Comparison of ENCODE assay signal across 9 cellular contexts in the genomic region with DNA sequence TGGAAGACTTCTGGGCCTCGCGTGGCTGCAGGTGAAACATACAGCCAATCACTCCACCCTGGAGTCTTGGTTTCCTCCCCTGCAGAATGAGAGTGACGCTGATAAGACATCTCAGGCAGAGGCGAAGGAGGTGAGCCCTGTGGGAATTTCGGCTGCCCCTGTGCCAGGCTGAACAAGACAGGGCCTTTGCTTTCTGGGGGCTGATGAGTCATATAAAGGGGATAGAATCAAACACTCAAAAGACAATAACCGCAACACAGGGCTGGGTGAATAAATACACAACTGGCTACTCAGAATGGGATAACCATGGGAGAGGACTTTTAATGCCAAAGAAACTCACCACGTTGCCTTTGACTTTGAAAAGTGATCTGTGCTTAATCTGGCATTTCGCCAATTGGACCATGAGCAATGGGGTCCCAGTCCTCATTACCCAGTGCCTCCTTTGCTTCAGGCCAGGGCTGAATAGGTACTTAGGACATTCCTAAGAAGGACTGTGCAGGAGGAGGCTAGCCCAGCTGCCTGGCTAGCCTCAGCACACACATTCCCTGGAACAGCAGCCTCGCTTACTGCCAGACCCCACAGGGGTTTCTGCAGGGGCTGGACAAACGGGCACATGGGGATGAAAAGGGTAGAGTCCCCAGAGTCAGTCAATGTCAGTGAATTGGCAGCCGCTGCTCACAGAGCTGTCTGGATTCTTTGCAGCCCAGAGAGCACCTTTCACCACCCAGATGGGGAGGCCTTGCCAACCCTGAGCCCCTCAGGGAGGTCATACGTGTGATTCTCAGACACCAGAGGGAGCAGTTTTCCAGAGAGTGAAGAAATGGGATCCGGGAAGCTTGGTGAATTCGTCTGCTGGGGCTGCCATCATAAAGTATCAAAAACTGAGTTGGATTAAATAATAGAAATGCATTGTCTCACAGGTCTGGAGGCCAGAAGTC.
DNase-seq lines count a peak whose midpoint lies in the region; ATAC-seq and TF ChIP-seq lines count a peak whose summit lies in the region.
"Had no signal": no experiment of that assay in that cellular context is flagged by ENCODE, and none has a peak within 500 bp of the region (broad histone marks: within the 10 kb centered on the region; RNA-seq: fewer than 3 reads in every experiment).

No MANE protein-coding gene starts in this region.

- no peak overlapping the region for H3K4me2 ChIP-seq in OCI-LY3 (ENCODE audit: low read length)

- H4K20me1 ChIP-seq in OCI-LY3 (ENCODE audit: insufficient read depth, low read length), result peaks cover 68% of the 10 kb centered on the region

- TF ChIP-seq CTCF in cardiac muscle cell (IDR thresholded peaks at IDR 0.05; ENCODE audit: low read depth, low read length) (peak; percentile 52), OCI-LY3 (IDR thresholded peaks at IDR 0.05; ENCODE audit: low read depth, low read length) (0 out of 2 replicates have a peak, but pooled peaks have one; percentile 7)

- DNase-seq in cardiac muscle cell (ENCODE audit: low read depth in 1 of 2, low spot score in 1 of 2), result peak; percentile 62 to 63
- no peak for DNase-seq in Right ventricle myocardium inferior (ENCODE audit: missing footprints)
- DNase-seq in glomerular visceral epithelial cell (ENCODE audit: extremely low spot score), result peak; percentile 43
- no peak for DNase-seq in DMS153 treated with DMSO at 0.1 percent for 48 hours (lab: John Stamatoyannopoulos, UW; ENCODE audit: unreplicated experiment)
- DNase-seq in KBM-7, result no peak
- DNase-seq in stimulated activated CD4-positive, alpha-beta T cell treated with anti-CD3 and anti-CD28 coated beads, Interleukin-4, amount 100 ng/mL, for 24 hours, result no peak
- DNase-seq: activated CD4-positive, alpha-beta memory T cell treated with anti-CD3 and anti-CD28 coated beads for 36 hours had no signal

- H3K4me3 ChIP-seq in cardiac muscle cell, result no peak overlapping the region
- no peak overlapping the region for H3K4me3 ChIP-seq in OCI-LY3 (ENCODE audit: low read length)

- H3K9me3 ChIP-seq in cardiac muscle cell (ENCODE audit: low read depth) (no peaks in the 10 kb centered on the region), OCI-LY3 (ENCODE audit: insufficient read depth, low read length) (no peaks in the 10 kb centered on the region)

- H3K36me3 ChIP-seq in cardiac muscle cell (no peaks in the 10 kb centered on the region), OCI-LY3 (replicated peaks; ENCODE audit: low read depth, low read length) (peaks cover 5% of the 10 kb centered on the region)

- H3K9ac ChIP-seq in OCI-LY3 (ENCODE audit: low read length), result no peak overlapping the region

- H3K79me2 ChIP-seq in OCI-LY3 (ENCODE audit: low read length), result no peaks in the 10 kb centered on the region

- intact Hi-C loops in Right ventricle myocardium inferior (cut with DNase I), result loop anchor here (1.0 to 10.0 kb wide), 2 partner anchors 147 to 319 kb away; no protein-coding TSS in a partner anchor

- ATAC-seq in Right ventricle myocardium inferior, result no peak
- ATAC-seq in GM21825 (IDR thresholded peaks at IDR 0.05; ENCODE audit: unreplicated experiment), result no peak

- no peak overlapping the region for H2AFZ ChIP-seq in OCI-LY3 (ENCODE audit: low read depth, low read length)

- H3K27me3 ChIP-seq in cardiac muscle cell (no peaks in the 10 kb centered on the region), OCI-LY3 (ENCODE audit: low read depth, low read length) (no peaks in the 10 kb centered on the region)

- in situ Hi-C loops in KBM-7 (cut with MboI; ENCODE audit: low pct_unique_long_range_greater_than_20kb, low sequenced_read_pairs), result no loop called here

- H3K4me1 ChIP-seq in cardiac muscle cell (ENCODE audit: low read depth) (peaks cover 6% of the 10 kb centered on the region), OCI-LY3 (ENCODE audit: low read length) (no peaks in the 10 kb centered on the region)

- no peak overlapping the region for H3K27ac ChIP-seq in cardiac muscle cell
- H3K27ac ChIP-seq in OCI-LY3 (ENCODE audit: low read length), result no peak overlapping the region

Comparison
In these comparisons a context has a peak if more than half of its experiments do, and no peak if none do; other contexts are left out.
1. DNase-seq: peak in cardiac muscle cell (2 of 2) and glomerular visceral epithelial cell (single experiment); none in Right ventricle myocardium inferior (single experiment), DMS153 treated with DMSO at 0.1 percent for 48 hours (single experiment), KBM-7 (single experiment) and stimulated activated CD4-positive, alpha-beta T cell treated with anti-CD3 and anti-CD28 coated beads, Interleukin-4, amount 100 ng/mL, for 24 hours (single experiment).